1 cellular context compared by ENCODE assay signal in the genomic region with DNA sequence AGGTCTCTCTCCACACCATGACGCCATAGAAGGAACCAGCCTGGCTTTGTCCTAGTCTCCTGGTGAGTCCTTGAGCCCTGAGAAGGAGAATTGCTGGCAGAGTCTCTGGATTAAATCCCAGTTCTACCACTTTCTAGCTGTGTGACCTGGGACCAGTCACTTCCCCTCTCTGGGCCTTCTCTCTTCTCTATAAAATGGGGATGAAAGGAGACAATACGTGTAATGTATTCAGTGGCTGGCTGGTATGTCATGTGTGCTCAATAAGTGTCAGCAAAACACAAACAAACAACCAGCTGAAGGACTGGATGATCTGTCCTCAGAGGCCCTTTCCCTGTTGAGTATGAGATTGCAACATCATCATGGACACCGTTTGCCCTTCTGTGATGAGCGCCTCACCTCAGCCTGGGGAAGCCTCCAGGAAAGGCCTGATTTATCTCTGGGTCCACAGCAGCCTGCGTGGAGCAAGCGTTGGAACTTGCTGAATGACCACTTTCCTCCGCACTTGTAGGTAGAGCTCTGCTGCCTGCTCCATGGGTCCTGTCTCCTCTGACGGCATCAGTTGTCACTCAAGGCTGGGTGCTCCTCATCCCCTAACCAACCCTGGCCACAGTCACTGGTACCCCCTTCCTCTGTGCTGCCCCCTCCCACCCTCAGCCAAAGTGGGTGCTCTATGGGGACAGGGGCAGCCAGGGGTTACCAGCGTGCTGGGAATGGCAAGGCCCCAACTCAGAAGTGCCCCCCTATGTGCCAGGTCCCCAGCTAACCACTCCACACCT.
TF ChIP-seq lines count a peak whose summit lies in the region.

No MANE protein-coding gene starts in this region.

TF ChIP-seq in H1, 55 proteins besides CTCF, POLR2A, EP300 and RAD21 (continued from another document):
- TF ChIP-seq, protein P1, sequence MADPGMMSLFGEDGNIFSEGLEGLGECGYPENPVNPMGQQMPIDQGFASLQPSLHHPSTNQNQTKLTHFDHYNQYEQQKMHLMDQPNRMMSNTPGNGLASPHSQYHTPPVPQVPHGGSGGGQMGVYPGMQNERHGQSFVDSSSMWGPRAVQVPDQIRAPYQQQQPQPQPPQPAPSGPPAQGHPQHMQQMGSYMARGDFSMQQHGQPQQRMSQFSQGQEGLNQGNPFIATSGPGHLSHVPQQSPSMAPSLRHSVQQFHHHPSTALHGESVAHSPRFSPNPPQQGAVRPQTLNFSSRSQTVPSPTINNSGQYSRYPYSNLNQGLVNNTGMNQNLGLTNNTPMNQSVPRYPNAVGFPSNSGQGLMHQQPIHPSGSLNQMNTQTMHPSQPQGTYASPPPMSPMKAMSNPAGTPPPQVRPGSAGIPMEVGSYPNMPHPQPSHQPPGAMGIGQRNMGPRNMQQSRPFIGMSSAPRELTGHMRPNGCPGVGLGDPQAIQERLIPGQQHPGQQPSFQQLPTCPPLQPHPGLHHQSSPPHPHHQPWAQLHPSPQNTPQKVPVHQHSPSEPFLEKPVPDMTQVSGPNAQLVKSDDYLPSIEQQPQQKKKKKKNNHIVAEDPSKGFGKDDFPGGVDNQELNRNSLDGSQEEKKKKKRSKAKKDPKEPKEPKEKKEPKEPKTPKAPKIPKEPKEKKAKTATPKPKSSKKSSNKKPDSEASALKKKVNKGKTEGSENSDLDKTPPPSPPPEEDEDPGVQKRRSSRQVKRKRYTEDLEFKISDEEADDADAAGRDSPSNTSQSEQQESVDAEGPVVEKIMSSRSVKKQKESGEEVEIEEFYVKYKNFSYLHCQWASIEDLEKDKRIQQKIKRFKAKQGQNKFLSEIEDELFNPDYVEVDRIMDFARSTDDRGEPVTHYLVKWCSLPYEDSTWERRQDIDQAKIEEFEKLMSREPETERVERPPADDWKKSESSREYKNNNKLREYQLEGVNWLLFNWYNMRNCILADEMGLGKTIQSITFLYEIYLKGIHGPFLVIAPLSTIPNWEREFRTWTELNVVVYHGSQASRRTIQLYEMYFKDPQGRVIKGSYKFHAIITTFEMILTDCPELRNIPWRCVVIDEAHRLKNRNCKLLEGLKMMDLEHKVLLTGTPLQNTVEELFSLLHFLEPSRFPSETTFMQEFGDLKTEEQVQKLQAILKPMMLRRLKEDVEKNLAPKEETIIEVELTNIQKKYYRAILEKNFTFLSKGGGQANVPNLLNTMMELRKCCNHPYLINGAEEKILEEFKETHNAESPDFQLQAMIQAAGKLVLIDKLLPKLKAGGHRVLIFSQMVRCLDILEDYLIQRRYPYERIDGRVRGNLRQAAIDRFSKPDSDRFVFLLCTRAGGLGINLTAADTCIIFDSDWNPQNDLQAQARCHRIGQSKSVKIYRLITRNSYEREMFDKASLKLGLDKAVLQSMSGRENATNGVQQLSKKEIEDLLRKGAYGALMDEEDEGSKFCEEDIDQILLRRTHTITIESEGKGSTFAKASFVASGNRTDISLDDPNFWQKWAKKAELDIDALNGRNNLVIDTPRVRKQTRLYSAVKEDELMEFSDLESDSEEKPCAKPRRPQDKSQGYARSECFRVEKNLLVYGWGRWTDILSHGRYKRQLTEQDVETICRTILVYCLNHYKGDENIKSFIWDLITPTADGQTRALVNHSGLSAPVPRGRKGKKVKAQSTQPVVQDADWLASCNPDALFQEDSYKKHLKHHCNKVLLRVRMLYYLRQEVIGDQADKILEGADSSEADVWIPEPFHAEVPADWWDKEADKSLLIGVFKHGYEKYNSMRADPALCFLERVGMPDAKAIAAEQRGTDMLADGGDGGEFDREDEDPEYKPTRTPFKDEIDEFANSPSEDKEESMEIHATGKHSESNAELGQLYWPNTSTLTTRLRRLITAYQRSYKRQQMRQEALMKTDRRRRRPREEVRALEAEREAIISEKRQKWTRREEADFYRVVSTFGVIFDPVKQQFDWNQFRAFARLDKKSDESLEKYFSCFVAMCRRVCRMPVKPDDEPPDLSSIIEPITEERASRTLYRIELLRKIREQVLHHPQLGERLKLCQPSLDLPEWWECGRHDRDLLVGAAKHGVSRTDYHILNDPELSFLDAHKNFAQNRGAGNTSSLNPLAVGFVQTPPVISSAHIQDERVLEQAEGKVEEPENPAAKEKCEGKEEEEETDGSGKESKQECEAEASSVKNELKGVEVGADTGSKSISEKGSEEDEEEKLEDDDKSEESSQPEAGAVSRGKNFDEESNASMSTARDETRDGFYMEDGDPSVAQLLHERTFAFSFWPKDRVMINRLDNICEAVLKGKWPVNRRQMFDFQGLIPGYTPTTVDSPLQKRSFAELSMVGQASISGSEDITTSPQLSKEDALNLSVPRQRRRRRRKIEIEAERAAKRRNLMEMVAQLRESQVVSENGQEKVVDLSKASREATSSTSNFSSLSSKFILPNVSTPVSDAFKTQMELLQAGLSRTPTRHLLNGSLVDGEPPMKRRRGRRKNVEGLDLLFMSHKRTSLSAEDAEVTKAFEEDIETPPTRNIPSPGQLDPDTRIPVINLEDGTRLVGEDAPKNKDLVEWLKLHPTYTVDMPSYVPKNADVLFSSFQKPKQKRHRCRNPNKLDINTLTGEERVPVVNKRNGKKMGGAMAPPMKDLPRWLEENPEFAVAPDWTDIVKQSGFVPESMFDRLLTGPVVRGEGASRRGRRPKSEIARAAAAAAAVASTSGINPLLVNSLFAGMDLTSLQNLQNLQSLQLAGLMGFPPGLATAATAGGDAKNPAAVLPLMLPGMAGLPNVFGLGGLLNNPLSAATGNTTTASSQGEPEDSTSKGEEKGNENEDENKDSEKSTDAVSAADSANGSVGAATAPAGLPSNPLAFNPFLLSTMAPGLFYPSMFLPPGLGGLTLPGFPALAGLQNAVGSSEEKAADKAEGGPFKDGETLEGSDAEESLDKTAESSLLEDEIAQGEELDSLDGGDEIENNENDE (IDR thresholded peaks at IDR 0.05; ENCODE audit: insufficient replicate concordance, low read length): no peak
- no peak for TF ChIP-seq SUZ12 (IDR thresholded peaks at IDR 0.05; ENCODE audit: low read length)
- no peak for TF ChIP-seq SIN3A (conservative IDR thresholded peaks at IDR 0.05 in 1 of 2, IDR thresholded peaks at IDR 0.05 in 1 of 2; ENCODE audit: low read depth in 1 of 2, low read length in 2 of 2)
- TF ChIP-seq RBBP5 (IDR thresholded peaks at IDR 0.05; ENCODE audit: borderline replicate concordance, low read depth, low read length): no peak
- TF ChIP-seq, protein P2, sequence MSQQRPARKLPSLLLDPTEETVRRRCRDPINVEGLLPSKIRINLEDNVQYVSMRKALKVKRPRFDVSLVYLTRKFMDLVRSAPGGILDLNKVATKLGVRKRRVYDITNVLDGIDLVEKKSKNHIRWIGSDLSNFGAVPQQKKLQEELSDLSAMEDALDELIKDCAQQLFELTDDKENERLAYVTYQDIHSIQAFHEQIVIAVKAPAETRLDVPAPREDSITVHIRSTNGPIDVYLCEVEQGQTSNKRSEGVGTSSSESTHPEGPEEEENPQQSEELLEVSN (IDR thresholded peaks at IDR 0.05): no peak
- TF ChIP-seq CHD2 (IDR thresholded peaks at IDR 0.05; ENCODE audit: low read length): no peak
- TF ChIP-seq JUN (IDR thresholded peaks at IDR 0.05; ENCODE audit: low read depth, low read length): no peak
- no peak for TF ChIP-seq PHF8 (conservative IDR thresholded peaks at IDR 0.05; ENCODE audit: low read depth, low read length)
- no peak for TF ChIP-seq CTBP2 (IDR thresholded peaks at IDR 0.05; ENCODE audit: borderline replicate concordance, insufficient read depth, insufficient read length, low read length)
- TF ChIP-seq MAFK (IDR thresholded peaks at IDR 0.05; ENCODE audit: low read depth, low read length): no peak
- no peak for TF ChIP-seq CEBPB (IDR thresholded peaks at IDR 0.05; ENCODE audit: low read depth, low read length)
- no peak for TF ChIP-seq SP1 (IDR thresholded peaks at IDR 0.05; ENCODE audit: low read depth, low read length)
- no peak for TF ChIP-seq EZH2 (IDR thresholded peaks at IDR 0.05; ENCODE audit: low read depth, low read length, severe bottlenecking)
- no peak for TF ChIP-seq CHD1 (IDR thresholded peaks at IDR 0.05; ENCODE audit: low read depth, low read length)
- no peak for TF ChIP-seq GTF2F1 (IDR thresholded peaks at IDR 0.05; ENCODE audit: borderline replicate concordance, low read depth, low read length)
TF ChIP-seq in H1: peak in this region for 0.
